1 cellular context compared by ENCODE assay signal in the genomic region with DNA sequence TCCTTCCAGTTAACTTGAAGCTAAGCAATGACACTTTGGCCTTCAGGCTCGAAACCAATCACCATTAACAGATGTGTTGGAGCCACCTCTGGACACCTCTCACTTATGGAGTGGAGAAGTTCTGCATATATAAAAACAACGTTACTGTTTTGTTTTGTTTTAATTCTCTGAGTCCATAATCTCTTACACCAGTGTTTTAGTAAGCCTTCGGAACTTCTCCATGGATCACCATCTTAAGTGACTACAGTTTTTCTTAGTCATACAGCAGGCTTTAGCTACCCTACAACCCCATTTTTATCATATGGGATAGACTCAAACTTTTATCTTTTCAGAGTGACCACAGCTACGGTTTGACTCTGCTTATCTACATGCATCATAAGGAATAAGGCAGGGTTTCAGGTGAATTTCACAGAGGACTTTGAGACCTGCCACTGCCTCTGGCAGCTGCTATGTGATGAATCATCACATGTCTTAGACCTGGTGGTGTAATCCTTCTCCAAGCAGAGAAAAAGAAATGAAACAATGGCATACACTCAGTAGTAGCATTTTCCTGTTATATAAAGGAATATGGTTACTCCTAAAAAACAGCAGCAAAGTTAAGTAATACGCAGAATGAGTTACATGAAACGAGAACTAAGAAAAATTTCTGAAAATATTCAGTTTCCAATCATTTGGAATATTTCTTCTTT.
TF ChIP-seq lines count a peak whose summit lies in the region.

No MANE protein-coding gene starts in this region.

TF ChIP-seq in K562, 482 proteins besides CTCF, POLR2A, EP300 and RAD21 (continued from another document):
- TF ChIP-seq, protein P1, sequence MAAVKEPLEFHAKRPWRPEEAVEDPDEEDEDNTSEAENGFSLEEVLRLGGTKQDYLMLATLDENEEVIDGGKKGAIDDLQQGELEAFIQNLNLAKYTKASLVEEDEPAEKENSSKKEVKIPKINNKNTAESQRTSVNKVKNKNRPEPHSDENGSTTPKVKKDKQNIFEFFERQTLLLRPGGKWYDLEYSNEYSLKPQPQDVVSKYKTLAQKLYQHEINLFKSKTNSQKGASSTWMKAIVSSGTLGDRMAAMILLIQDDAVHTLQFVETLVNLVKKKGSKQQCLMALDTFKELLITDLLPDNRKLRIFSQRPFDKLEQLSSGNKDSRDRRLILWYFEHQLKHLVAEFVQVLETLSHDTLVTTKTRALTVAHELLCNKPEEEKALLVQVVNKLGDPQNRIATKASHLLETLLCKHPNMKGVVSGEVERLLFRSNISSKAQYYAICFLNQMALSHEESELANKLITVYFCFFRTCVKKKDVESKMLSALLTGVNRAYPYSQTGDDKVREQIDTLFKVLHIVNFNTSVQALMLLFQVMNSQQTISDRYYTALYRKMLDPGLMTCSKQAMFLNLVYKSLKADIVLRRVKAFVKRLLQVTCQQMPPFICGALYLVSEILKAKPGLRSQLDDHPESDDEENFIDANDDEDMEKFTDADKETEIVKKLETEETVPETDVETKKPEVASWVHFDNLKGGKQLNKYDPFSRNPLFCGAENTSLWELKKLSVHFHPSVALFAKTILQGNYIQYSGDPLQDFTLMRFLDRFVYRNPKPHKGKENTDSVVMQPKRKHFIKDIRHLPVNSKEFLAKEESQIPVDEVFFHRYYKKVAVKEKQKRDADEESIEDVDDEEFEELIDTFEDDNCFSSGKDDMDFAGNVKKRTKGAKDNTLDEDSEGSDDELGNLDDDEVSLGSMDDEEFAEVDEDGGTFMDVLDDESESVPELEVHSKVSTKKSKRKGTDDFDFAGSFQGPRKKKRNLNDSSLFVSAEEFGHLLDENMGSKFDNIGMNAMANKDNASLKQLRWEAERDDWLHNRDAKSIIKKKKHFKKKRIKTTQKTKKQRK (IDR thresholded peaks at IDR 0.05; ENCODE audit: borderline replicate concordance, low read depth, low read length), result no peak
- TF ChIP-seq MAFG (tag; conservative IDR thresholded peaks at IDR 0.05) (peak; percentile 67), CXXC5 (CRISPR knock-in tag; IDR thresholded peaks at IDR 0.05) (peak; percentile 54), RBM14 (IDR thresholded peaks at IDR 0.05; ENCODE audit: borderline replicate concordance, insufficient read depth, low read depth, low read length) (no peak), CHD4 (IDR thresholded peaks at IDR 0.05; ENCODE audit: insufficient read depth, insufficient replicate concordance, low read depth, low read length, poor library complexity, severe bottlenecking) (no peak), MEIS2 (IDR thresholded peaks at IDR 0.05; ENCODE audit: partially characterized antibody) (peak; percentile 92), ARNT (IDR thresholded peaks at IDR 0.05) (peak; percentile 76 to 81; a peak in 2 of 4 replicates), SMARCB1 (IDR thresholded peaks at IDR 0.05; ENCODE audit: insufficient read length, low read depth) (peak; percentile 78), ZBTB17 (CRISPR knock-in tag; IDR thresholded peaks at IDR 0.05) (no peak), BRD4 (IDR thresholded peaks at IDR 0.05) (no peak), TOE1 (IDR thresholded peaks at IDR 0.05; ENCODE audit: borderline replicate concordance) (peak; percentile 49; the same call in 1 of the 2 replicates), TOE1 (CRISPR knock-in tag; IDR thresholded peaks at IDR 0.05; ENCODE audit: borderline replicate concordance, low read depth) (no peak), TRIM24 (IDR thresholded peaks at IDR 0.05) (peak; percentile 89 to 92), ZNF384 (IDR thresholded peaks at IDR 0.05; ENCODE audit: low read depth, low read length) (0 out of 2 replicates have a peak, but pooled peaks have one; percentile 15), MAFK (IDR thresholded peaks at IDR 0.05; ENCODE audit: low read length) (peak; percentile 62), SRSF7 (optimal IDR thresholded peaks at IDR 0.05; ENCODE audit: low read depth, low read length) (no peak), NR2C2 (CRISPR knock-in tag; IDR thresholded peaks at IDR 0.05) (no peak), NR2C2 (tag; IDR thresholded peaks at IDR 0.05) (peak; percentile 53), FOSL1 (tag; conservative IDR thresholded peaks at IDR 0.05) (peak; percentile 96), ZNF239 (CRISPR knock-in tag; IDR thresholded peaks at IDR 0.05) (0 out of 2 replicates have a peak, but pooled peaks have one; percentile 18), MED1 (CRISPR knock-in tag; IDR thresholded peaks at IDR 0.05; ENCODE audit: borderline replicate concordance) (no peak), NFRKB (IDR thresholded peaks at IDR 0.05; ENCODE audit: low read depth) (peak; percentile 70; the same call in 1 of the 2 replicates), CCNT2 (IDR thresholded peaks at IDR 0.05; ENCODE audit: borderline replicate concordance, extremely low read depth, insufficient read length, low read depth, low read length) (peak; percentile 10), CREM (IDR thresholded peaks at IDR 0.05; ENCODE audit: low read depth) (peak; percentile 53; the same call in 1 of the 2 replicates), SMARCE1 (IDR thresholded peaks at IDR 0.05) (peak; percentile 95), LCOR (CRISPR knock-in tag; IDR thresholded peaks at IDR 0.05) (0 out of 2 replicates have a peak, but pooled peaks have one; percentile 18), EP400 (IDR thresholded peaks at IDR 0.05) (peak; percentile 76), ZNF347 (CRISPR knock-in tag; IDR thresholded peaks at IDR 0.05; ENCODE audit: low read depth) (no peak), TAL1 (IDR thresholded peaks at IDR 0.05) (peak; percentile 91), ZFX (CRISPR knock-in tag; IDR thresholded peaks at IDR 0.05) (peak; percentile 32; the same call in 1 of the 2 replicates), NBN (IDR thresholded peaks at IDR 0.05; ENCODE audit: low read depth) (peak; percentile 88)
- TF ChIP-seq, protein P2, sequence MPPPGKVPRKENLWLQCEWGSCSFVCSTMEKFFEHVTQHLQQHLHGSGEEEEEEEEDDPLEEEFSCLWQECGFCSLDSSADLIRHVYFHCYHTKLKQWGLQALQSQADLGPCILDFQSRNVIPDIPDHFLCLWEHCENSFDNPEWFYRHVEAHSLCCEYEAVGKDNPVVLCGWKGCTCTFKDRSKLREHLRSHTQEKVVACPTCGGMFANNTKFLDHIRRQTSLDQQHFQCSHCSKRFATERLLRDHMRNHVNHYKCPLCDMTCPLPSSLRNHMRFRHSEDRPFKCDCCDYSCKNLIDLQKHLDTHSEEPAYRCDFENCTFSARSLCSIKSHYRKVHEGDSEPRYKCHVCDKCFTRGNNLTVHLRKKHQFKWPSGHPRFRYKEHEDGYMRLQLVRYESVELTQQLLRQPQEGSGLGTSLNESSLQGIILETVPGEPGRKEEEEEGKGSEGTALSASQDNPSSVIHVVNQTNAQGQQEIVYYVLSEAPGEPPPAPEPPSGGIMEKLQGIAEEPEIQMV (tag; conservative IDR thresholded peaks at IDR 0.05; ENCODE audit: low read depth), result peak; percentile 26; the same call in 1 of the 2 replicates
- TF ChIP-seq, protein P3, sequence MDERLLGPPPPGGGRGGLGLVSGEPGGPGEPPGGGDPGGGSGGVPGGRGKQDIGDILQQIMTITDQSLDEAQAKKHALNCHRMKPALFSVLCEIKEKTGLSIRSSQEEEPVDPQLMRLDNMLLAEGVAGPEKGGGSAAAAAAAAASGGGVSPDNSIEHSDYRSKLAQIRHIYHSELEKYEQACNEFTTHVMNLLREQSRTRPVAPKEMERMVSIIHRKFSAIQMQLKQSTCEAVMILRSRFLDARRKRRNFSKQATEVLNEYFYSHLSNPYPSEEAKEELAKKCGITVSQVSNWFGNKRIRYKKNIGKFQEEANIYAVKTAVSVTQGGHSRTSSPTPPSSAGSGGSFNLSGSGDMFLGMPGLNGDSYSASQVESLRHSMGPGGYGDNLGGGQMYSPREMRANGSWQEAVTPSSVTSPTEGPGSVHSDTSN (CRISPR knock-in tag; IDR thresholded peaks at IDR 0.05; ENCODE audit: low read depth), result no peak
- TF ChIP-seq, protein P3 (tag; conservative IDR thresholded peaks at IDR 0.05; ENCODE audit: low read depth), result peak; percentile 48
- TF ChIP-seq, protein P4, sequence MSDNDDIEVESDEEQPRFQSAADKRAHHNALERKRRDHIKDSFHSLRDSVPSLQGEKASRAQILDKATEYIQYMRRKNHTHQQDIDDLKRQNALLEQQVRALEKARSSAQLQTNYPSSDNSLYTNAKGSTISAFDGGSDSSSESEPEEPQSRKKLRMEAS (CRISPR knock-in tag; IDR thresholded peaks at IDR 0.05), result no peak
- TF ChIP-seq, protein P5, sequence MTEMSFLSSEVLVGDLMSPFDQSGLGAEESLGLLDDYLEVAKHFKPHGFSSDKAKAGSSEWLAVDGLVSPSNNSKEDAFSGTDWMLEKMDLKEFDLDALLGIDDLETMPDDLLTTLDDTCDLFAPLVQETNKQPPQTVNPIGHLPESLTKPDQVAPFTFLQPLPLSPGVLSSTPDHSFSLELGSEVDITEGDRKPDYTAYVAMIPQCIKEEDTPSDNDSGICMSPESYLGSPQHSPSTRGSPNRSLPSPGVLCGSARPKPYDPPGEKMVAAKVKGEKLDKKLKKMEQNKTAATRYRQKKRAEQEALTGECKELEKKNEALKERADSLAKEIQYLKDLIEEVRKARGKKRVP (CRISPR knock-in tag; IDR thresholded peaks at IDR 0.05), result 0 out of 2 replicates have a peak, but pooled peaks have one; percentile 35
